ENCODE assay signal across 8 cellular contexts in genomic region chr19:45477713-45478453, GRCh38. TPM values are rescaled to one million over a fixed set of nuclear protein-coding genes. Genes with fewer than 3 reads are reported as not detected.
DNase-seq lines count a peak whose midpoint lies in the region; ATAC-seq, FAIRE-seq and TF ChIP-seq lines count a peak whose summit lies in the region.

No MANE protein-coding gene starts in this region.

- H3K36me3 ChIP-seq in HUES48 (ENCODE audit: control insufficient read depth, insufficient read depth, low read length) (no peaks in the 10 kb centered on the region), iPS DF 6.9 (ENCODE audit: control insufficient read depth, insufficient read depth, low read length) (no peaks in the 10 kb centered on the region)

- H3K27ac Mint-ChIP-seq in activated T-helper 1 cell treated with anti-CD3 and anti-CD28 coated beads, Interleukin-12 subunit alpha, Interleukin-12 subunit beta, Interleukin-2, Interleukin-4 antibody, amounts not matched to agents 30 ng/mL and 10 ng/mL and 1 ng/mL, durations not matched to agents 14 hours and 24 hours and 36 hours: peak overlapping the region; percentile 95
- H3K27ac Mint-ChIP-seq in stimulated activated effector memory CD8-positive, alpha-beta T cell treated with anti-CD3 and anti-CD28 coated beads, Interleukin-12 subunit alpha, Interleukin-12 subunit beta, amount 100 ng/mL, for 72 hours: peak overlapping the region; percentile 99

- peak overlapping the region; percentile 77 for H3K4me3 Mint-ChIP-seq in activated T-helper 1 cell treated with anti-CD3 and anti-CD28 coated beads, Interleukin-12 subunit alpha, Interleukin-12 subunit beta, Interleukin-2, Interleukin-4 antibody, amounts not matched to agents 30 ng/mL and 10 ng/mL and 1 ng/mL, durations not matched to agents 14 hours and 24 hours and 36 hours
- peak overlapping the region; percentile 65 for H3K4me3 Mint-ChIP-seq in stimulated activated effector memory CD8-positive, alpha-beta T cell treated with anti-CD3 and anti-CD28 coated beads, Interleukin-12 subunit alpha, Interleukin-12 subunit beta, amount 100 ng/mL, for 72 hours

- H3K27me3 ChIP-seq in HUES48 (ENCODE audit: control insufficient read depth, insufficient read depth, low read length): 0 out of 2 replicates have a peak, but pooled peaks cover 1% of the 10 kb centered on the region
- H3K27me3 ChIP-seq in iPS DF 6.9 (ENCODE audit: control insufficient read depth, insufficient read depth, low read length): no peaks in the 10 kb centered on the region

- no peaks in the 10 kb centered on the region for H3K9me3 Mint-ChIP-seq in activated T-helper 1 cell treated with anti-CD3 and anti-CD28 coated beads, Interleukin-12 subunit alpha, Interleukin-12 subunit beta, Interleukin-2, Interleukin-4 antibody, amounts not matched to agents 30 ng/mL and 10 ng/mL and 1 ng/mL, durations not matched to agents 14 hours and 24 hours and 36 hours
- H3K9me3 Mint-ChIP-seq in stimulated activated effector memory CD8-positive, alpha-beta T cell treated with anti-CD3 and anti-CD28 coated beads, Interleukin-12 subunit alpha, Interleukin-12 subunit beta, amount 100 ng/mL, for 72 hours: no peaks in the 10 kb centered on the region

- peak overlapping the region; percentile 94 for H3K27ac ChIP-seq in HUES48 (ENCODE audit: low read depth, low read length)
- no peak overlapping the region for H3K27ac ChIP-seq in iPS DF 6.9 (ENCODE audit: low read length)

- DNase-seq in GM12865 (ENCODE audit: low read depth) (peak; percentile 36), iPS DF 6.9 (ENCODE audit: low read depth, low spot score) (no peak), AML-193 (lab: John Stamatoyannopoulos, UW) (no peak), urothelium cell line (ENCODE audit: low spot score) (no peak)
- DNase-seq in activated T-helper 1 cell treated with anti-CD3 and anti-CD28 coated beads, Interleukin-12 subunit alpha, Interleukin-12 subunit beta, Interleukin-2, Interleukin-4 antibody, amounts not matched to agents 30 ng/mL and 10 ng/mL and 1 ng/mL, durations not matched to agents 14 hours and 24 hours and 36 hours (ENCODE audit: low spot score): no peak
- DNase-seq in stimulated activated effector memory CD8-positive, alpha-beta T cell treated with anti-CD3 and anti-CD28 coated beads, Interleukin-12 subunit alpha, Interleukin-12 subunit beta, amount 100 ng/mL, for 72 hours (ENCODE audit: low spot score in 2 of 2): peak in 1 of 2 donors; percentile 72

- no peak for FAIRE-seq in urothelium cell line (lab: Jason Lieb, UNC)

- intact Hi-C loops in activated T-helper 1 cell treated with anti-CD3 and anti-CD28 coated beads, Interleukin-12 subunit alpha, Interleukin-12 subunit beta, Interleukin-2, Interleukin-4 antibody, amounts not matched to agents 30 ng/mL and 10 ng/mL and 1 ng/mL, durations not matched to agents 14 hours and 24 hours and 36 hours (cut with micrococcal nuclease): loop anchor here (1.0 to 5.0 kb wide), 6 partner anchors 9 to 386 kb away; partner anchors contain the start of genes ERCC1 and PPP1R37

- no peak for TF ChIP-seq CTCF in GM12865 (IDR thresholded peaks at IDR 0.05; ENCODE audit: insufficient read depth, low read depth, low read length, missing control alignments)

- peaks cover 31% of the 10 kb centered on the region for H3K4me1 Mint-ChIP-seq in activated T-helper 1 cell treated with anti-CD3 and anti-CD28 coated beads, Interleukin-12 subunit alpha, Interleukin-12 subunit beta, Interleukin-2, Interleukin-4 antibody, amounts not matched to agents 30 ng/mL and 10 ng/mL and 1 ng/mL, durations not matched to agents 14 hours and 24 hours and 36 hours (ENCODE audit: low read depth)
- peaks cover 62% of the 10 kb centered on the region for H3K4me1 Mint-ChIP-seq in stimulated activated effector memory CD8-positive, alpha-beta T cell treated with anti-CD3 and anti-CD28 coated beads, Interleukin-12 subunit alpha, Interleukin-12 subunit beta, amount 100 ng/mL, for 72 hours

- peaks cover 9% of the 10 kb centered on the region for H3K36me3 Mint-ChIP-seq in activated T-helper 1 cell treated with anti-CD3 and anti-CD28 coated beads, Interleukin-12 subunit alpha, Interleukin-12 subunit beta, Interleukin-2, Interleukin-4 antibody, amounts not matched to agents 30 ng/mL and 10 ng/mL and 1 ng/mL, durations not matched to agents 14 hours and 24 hours and 36 hours (ENCODE audit: low read depth)
- H3K36me3 Mint-ChIP-seq in stimulated activated effector memory CD8-positive, alpha-beta T cell treated with anti-CD3 and anti-CD28 coated beads, Interleukin-12 subunit alpha, Interleukin-12 subunit beta, amount 100 ng/mL, for 72 hours: peaks cover 40% of the 10 kb centered on the region

- H3K9ac ChIP-seq in HUES48 (ENCODE audit: low read depth, low read length): no peak overlapping the region; the same call in 1 of the 2 replicates

- ATAC-seq in stimulated activated effector memory CD8-positive, alpha-beta T cell treated with anti-CD3 and anti-CD28 coated beads, Interleukin-12 subunit alpha, Interleukin-12 subunit beta, amount 100 ng/mL, for 72 hours: peak; percentile 63
- no peak for ATAC-seq in GM21381 (IDR thresholded peaks at IDR 0.05; ENCODE audit: unreplicated experiment)

- H3K4me1 ChIP-seq in HUES48 (ENCODE audit: control insufficient read depth, insufficient read depth, low read length) (peaks cover 6% of the 10 kb centered on the region), iPS DF 6.9 (ENCODE audit: control insufficient read depth, insufficient read depth, low read length) (no peaks in the 10 kb centered on the region)

- peak overlapping the region; percentile 36 for H3K4me3 ChIP-seq in GM12865 (ENCODE audit: low read depth, low read length)
- H3K4me3 ChIP-seq in HUES48 (ENCODE audit: low read depth, low read length): peak overlapping the region; percentile 76
- peak overlapping the region; percentile 13; the same call in 1 of the 2 replicates for H3K4me3 ChIP-seq in iPS DF 6.9 (ENCODE audit: low read length)

- H3K27me3 Mint-ChIP-seq in activated T-helper 1 cell treated with anti-CD3 and anti-CD28 coated beads, Interleukin-12 subunit alpha, Interleukin-12 subunit beta, Interleukin-2, Interleukin-4 antibody, amounts not matched to agents 30 ng/mL and 10 ng/mL and 1 ng/mL, durations not matched to agents 14 hours and 24 hours and 36 hours (ENCODE audit: insufficient read depth): peaks cover 40% of the 10 kb centered on the region

- WGBS in iPS DF 6.9 (ENCODE audit: insufficient coverage, insufficient read length): no CpG with 5 or more reads among the region's 12 CpGs

- no peaks in the 10 kb centered on the region for H3K9me3 ChIP-seq in HUES48 (ENCODE audit: control insufficient read depth, insufficient read depth, low read length)
- H3K9me3 ChIP-seq in iPS DF 6.9 (ENCODE audit: control insufficient read depth, insufficient read depth, low read length): no peaks in the 10 kb centered on the region

RNA-seq across cellular contexts. Expression of gene FOSB, which starts 10.1 kb away (rescaled TPM):
- total RNA-seq in activated T-helper 1 cell treated with anti-CD3 and anti-CD28 coated beads, Interleukin-12 subunit alpha, Interleukin-12 subunit beta, Interleukin-2, Interleukin-4 antibody, amounts not matched to agents 30 ng/mL and 10 ng/mL and 1 ng/mL, durations not matched to agents 14 hours and 24 hours and 36 hours: 16.8 and 17.2 TPM in 2 replicates

RNA-seq across cellular contexts. Expression of gene RTN2, which starts 19.0 kb away (rescaled TPM):
- 3.0 and 4.1 TPM in 2 replicates for total RNA-seq in activated T-helper 1 cell treated with anti-CD3 and anti-CD28 coated beads, Interleukin-12 subunit alpha, Interleukin-12 subunit beta, Interleukin-2, Interleukin-4 antibody, amounts not matched to agents 30 ng/mL and 10 ng/mL and 1 ng/mL, durations not matched to agents 14 hours and 24 hours and 36 hours

RNA-seq across cellular contexts. Expression of gene PPM1N, which starts 20.4 kb away (rescaled TPM):
- total RNA-seq in activated T-helper 1 cell treated with anti-CD3 and anti-CD28 coated beads, Interleukin-12 subunit alpha, Interleukin-12 subunit beta, Interleukin-2, Interleukin-4 antibody, amounts not matched to agents 30 ng/mL and 10 ng/mL and 1 ng/mL, durations not matched to agents 14 hours and 24 hours and 36 hours: 1.0 and 1.3 TPM in 2 replicates

RNA-seq across cellular contexts. Expression of gene VASP, which starts 29.4 kb away (rescaled TPM):
- 234 and 235 TPM in 2 replicates for total RNA-seq in activated T-helper 1 cell treated with anti-CD3 and anti-CD28 coated beads, Interleukin-12 subunit alpha, Interleukin-12 subunit beta, Interleukin-2, Interleukin-4 antibody, amounts not matched to agents 30 ng/mL and 10 ng/mL and 1 ng/mL, durations not matched to agents 14 hours and 24 hours and 36 hours

RNA-seq across cellular contexts. Expression of gene ERCC1, which starts 54.2 kb away (rescaled TPM):
- 143 and 152 TPM in 2 replicates for total RNA-seq in activated T-helper 1 cell treated with anti-CD3 and anti-CD28 coated beads, Interleukin-12 subunit alpha, Interleukin-12 subunit beta, Interleukin-2, Interleukin-4 antibody, amounts not matched to agents 30 ng/mL and 10 ng/mL and 1 ng/mL, durations not matched to agents 14 hours and 24 hours and 36 hours

Comparison
In these comparisons a context has a peak if more than half of its experiments do, and no peak if none do; other contexts are left out.
1. H3K4me3 ChIP-seq: peak in every context shown above with its lines; median percentile 76 in HUES48; 36 in GM12865; 13 in iPS DF 6.9.